Comparison of ENCODE assay signal across 3 cellular contexts in the genomic region with DNA sequence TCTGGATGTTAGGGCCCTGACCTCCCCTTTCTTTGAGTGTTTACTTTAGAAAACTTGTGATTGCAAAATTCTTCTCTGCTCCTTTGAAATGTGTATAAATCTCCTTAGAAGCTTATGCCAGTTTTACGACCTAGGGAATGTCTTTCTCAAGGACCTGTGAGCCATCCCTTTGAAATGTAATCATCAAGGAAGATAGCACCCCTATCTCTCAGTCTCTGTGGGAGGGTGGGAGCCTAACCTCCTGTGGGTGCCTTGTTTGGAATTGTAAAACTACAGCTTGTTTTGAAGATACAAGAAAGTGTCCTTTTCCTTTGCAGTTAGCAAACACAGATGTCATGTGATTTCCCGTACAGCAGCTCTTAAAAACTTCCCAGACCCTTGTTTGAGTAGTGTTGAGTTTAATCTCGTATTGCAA.
A peak's percentile ranks its signal among the peaks of the same experiment; 100 is the strongest.
TF ChIP-seq lines count a peak whose summit lies in the region.

No MANE protein-coding gene starts in this region.

TF ChIP-seq in liver, 16 proteins besides CTCF, POLR2A, EP300 and RAD21:
- TF ChIP-seq FOXA1 (IDR thresholded peaks at IDR 0.05): no peak
- TF ChIP-seq, protein P1, sequence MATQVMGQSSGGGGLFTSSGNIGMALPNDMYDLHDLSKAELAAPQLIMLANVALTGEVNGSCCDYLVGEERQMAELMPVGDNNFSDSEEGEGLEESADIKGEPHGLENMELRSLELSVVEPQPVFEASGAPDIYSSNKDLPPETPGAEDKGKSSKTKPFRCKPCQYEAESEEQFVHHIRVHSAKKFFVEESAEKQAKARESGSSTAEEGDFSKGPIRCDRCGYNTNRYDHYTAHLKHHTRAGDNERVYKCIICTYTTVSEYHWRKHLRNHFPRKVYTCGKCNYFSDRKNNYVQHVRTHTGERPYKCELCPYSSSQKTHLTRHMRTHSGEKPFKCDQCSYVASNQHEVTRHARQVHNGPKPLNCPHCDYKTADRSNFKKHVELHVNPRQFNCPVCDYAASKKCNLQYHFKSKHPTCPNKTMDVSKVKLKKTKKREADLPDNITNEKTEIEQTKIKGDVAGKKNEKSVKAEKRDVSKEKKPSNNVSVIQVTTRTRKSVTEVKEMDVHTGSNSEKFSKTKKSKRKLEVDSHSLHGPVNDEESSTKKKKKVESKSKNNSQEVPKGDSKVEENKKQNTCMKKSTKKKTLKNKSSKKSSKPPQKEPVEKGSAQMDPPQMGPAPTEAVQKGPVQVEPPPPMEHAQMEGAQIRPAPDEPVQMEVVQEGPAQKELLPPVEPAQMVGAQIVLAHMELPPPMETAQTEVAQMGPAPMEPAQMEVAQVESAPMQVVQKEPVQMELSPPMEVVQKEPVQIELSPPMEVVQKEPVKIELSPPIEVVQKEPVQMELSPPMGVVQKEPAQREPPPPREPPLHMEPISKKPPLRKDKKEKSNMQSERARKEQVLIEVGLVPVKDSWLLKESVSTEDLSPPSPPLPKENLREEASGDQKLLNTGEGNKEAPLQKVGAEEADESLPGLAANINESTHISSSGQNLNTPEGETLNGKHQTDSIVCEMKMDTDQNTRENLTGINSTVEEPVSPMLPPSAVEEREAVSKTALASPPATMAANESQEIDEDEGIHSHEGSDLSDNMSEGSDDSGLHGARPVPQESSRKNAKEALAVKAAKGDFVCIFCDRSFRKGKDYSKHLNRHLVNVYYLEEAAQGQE (IDR thresholded peaks at IDR 0.05): no peak
- no peak for TF ChIP-seq NR2F2 (IDR thresholded peaks at IDR 0.05)
- TF ChIP-seq, protein P2, sequence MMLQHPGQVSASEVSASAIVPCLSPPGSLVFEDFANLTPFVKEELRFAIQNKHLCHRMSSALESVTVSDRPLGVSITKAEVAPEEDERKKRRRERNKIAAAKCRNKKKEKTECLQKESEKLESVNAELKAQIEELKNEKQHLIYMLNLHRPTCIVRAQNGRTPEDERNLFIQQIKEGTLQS (IDR thresholded peaks at IDR 0.05): no peak
- no peak for TF ChIP-seq YY1 (IDR thresholded peaks at IDR 0.05)
- TF ChIP-seq RXRA (IDR thresholded peaks at IDR 0.05): no peak
- TF ChIP-seq GABPA (IDR thresholded peaks at IDR 0.05 in 1 of 2, conservative IDR thresholded peaks at IDR 0.05 in 1 of 2): no peak
- TF ChIP-seq, protein P3, sequence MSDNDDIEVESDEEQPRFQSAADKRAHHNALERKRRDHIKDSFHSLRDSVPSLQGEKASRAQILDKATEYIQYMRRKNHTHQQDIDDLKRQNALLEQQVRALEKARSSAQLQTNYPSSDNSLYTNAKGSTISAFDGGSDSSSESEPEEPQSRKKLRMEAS (IDR thresholded peaks at IDR 0.05): no peak
- TF ChIP-seq SP1 (IDR thresholded peaks at IDR 0.05): no peak
- no peak for TF ChIP-seq JUND (IDR thresholded peaks at IDR 0.05)
TF ChIP-seq in liver: peak in this region for 0.

TF ChIP-seq in HepG2, 621 proteins besides CTCF, POLR2A, EP300 and RAD21 (continues in another document):
- no peak for TF ChIP-seq CENPT (CRISPR knock-in tag; IDR thresholded peaks at IDR 0.05; ENCODE audit: low read depth)
- TF ChIP-seq, protein P4, sequence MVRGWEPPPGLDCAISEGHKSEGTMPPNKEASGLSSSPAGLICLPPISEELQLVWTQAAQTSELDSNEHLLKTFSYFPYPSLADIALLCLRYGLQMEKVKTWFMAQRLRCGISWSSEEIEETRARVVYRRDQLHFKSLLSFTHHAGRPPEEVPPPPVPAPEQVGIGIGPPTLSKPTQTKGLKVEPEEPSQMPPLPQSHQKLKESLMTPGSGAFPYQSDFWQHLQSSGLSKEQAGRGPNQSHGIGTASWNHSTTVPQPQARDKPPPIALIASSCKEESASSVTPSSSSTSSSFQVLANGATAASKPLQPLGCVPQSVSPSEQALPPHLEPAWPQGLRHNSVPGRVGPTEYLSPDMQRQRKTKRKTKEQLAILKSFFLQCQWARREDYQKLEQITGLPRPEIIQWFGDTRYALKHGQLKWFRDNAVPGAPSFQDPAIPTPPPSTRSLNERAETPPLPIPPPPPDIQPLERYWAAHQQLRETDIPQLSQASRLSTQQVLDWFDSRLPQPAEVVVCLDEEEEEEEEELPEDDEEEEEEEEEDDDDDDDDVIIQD (CRISPR knock-in tag; IDR thresholded peaks at IDR 0.05; ENCODE audit: low read depth): no peak
- no peak for TF ChIP-seq ZNF75D (CRISPR knock-in tag; IDR thresholded peaks at IDR 0.05; ENCODE audit: borderline replicate concordance)
- TF ChIP-seq, protein P5, sequence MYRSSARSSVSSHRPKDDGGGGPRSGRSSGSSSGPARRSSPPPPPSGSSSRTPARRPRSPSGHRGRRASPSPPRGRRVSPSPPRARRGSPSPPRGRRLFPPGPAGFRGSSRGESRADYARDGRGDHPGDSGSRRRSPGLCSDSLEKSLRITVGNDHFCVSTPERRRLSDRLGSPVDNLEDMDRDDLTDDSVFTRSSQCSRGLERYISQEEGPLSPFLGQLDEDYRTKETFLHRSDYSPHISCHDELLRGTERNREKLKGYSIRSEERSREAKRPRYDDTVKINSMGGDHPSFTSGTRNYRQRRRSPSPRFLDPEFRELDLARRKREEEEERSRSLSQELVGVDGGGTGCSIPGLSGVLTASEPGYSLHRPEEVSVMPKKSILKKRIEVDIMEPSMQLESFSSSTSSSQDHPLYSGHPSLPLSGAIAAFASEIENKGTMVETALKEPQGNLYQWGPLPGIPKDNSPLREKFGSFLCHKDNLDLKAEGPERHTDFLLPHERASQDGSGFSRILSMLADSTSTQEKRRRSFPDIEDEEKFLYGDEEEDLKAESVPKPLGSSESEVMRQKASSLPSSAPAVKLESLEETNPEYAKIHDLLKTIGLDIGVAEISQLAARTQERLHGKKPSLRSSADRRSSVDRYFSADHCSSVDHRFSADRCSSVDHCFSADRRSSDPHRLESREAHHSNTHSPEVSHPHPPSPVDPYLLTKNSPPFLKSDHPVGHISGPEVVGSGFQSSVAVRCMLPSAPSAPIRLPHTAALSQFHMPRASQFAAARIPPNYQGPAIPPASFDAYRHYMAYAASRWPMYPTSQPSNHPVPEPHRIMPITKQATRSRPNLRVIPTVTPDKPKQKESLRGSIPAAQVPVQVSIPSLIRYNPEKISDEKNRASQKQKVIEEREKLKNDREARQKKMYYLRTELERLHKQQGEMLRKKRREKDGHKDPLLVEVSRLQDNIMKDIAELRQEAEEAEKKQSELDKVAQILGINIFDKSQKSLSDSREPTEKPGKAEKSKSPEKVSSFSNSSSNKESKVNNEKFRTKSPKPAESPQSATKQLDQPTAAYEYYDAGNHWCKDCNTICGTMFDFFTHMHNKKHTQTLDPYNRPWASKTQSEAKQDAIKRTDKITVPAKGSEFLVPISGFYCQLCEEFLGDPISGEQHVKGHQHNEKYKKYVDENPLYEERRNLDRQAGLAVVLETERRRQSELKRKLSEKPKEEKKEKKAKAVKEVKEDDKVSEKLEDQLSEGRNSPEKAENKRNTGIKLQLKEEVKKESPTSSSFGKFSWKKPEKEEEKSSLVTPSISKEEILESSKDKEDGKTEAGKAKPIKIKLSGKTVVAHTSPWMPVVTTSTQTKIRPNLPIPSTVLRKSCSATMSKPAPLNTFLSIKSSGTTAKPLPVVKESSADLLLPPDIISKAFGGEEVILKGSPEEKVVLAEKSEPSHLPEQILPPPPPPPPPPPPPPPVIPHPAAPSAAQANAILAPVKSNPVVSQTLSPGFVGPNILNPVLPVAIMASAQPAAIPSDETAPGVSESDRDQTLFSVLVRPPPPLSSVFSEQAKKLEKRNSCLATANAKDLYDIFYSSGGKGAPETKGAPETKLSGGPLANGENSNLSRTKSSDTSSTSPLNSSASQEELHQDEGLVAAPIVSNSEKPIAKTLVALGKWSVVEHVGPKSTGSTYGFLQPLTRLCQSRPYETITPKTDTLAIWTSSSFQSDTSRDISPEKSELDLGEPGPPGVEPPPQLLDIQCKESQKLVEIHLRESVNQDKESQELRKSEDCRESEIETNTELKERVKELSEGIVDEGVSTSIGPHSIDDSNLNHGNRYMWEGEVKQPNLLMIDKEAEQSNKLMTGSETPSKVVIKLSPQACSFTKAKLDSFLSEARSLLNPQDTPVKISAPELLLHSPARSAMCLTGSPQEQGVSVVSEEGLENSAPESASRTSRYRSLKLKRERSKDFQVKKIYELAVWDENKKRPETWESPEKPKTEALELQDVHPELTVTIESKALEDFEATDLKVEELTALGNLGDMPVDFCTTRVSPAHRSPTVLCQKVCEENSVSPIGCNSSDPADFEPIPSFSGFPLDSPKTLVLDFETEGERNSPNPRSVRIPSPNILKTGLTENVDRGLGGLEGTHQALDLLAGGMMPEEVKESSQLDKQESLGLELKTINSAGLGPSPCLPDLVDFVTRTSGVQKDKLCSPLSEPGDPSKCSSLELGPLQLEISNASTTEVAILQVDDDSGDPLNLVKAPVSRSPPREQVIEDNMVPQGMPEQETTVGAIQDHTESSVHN (CRISPR knock-in tag; IDR thresholded peaks at IDR 0.05): no peak

TF ChIP-seq in GM12878, 131 proteins besides CTCF, POLR2A, EP300 and RAD21:
- TF ChIP-seq ESRRA (IDR thresholded peaks at IDR 0.05; ENCODE audit: low read length): no peak
- 0 out of 2 replicates have a peak, but pooled peaks have one; percentile 20 for TF ChIP-seq RAD51 (IDR thresholded peaks at IDR 0.05)
